8 cellular contexts compared by ENCODE assay signal in the genomic region with DNA sequence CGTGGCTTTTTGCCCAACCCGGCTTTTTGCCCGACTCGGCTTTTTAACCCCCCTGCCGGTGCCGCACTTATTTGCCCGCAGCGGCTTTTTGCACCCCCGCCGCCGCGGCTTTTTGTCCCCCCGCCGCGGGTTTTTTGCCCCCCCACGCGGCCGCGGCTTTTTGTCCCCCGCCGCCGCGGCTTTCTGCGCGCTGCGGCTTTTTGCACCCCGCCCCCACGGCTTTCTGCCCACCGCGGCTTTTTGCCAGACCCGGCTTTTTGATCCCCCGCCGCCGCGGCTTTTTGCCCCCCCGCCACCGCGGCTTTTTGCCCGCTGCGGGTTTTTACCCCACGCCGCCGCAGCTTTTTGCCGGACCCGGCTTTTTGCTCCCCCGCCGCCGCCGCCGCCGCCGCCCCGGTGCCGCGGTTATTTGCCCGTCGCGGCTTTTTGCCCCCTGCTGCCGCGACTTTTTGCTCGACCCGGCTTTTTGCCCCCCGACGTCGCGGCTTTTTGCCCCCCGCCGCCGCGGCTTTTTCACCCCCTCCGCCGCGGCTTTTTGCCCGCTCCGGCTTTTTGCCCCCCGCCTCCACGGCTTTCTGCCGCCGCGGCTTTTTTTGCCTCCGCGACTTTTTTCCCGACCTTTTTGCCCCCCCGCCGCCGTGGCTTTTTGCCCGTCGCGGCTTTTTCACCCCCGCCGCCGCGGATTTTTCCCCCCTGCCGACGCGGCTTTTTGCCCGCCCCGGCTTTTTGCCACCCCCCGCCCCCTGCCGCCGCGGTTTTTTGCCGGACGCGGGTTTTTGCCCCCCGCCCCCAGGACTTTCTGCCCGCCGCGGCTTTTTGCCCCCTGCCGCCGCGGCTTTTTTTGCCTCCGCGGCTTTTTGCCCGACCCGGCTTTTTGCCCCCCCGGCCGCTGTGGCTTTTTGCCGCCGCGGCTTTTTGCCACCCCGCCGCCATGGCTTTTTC.
DNase-seq lines count a peak whose midpoint lies in the region; ATAC-seq and TF ChIP-seq lines count a peak whose summit lies in the region.

No MANE protein-coding gene starts in this region.

- WGBS in psoas muscle, 3 donors, result 2 to 4% (median 2%) methylated on average over 120 to 123 of the region's 123 CpGs

- H3K36me3 Mint-ChIP-seq in nephron progenitor cell (ENCODE audit: low read depth), result peaks cover 3% of the 10 kb centered on the region

- peaks cover 13% of the 10 kb centered on the region for H3K27me3 Mint-ChIP-seq in nephron progenitor cell (ENCODE audit: low read depth, poor library complexity)

- TF ChIP-seq CTCF in RWPE2 (IDR thresholded peaks at IDR 0.05; ENCODE audit: poor library complexity, severe bottlenecking) (no peak), fibroblast of pulmonary artery (IDR thresholded peaks at IDR 0.05; ENCODE audit: low read length, missing control alignments) (no peak), psoas muscle (IDR thresholded peaks at IDR 0.05) (no peak), nephron progenitor cell (IDR thresholded peaks at IDR 0.05) (no peak)

- H3K4me1 ChIP-seq in RWPE2 (ENCODE audit: insufficient read depth, poor library complexity, severe bottlenecking) (no peaks in the 10 kb centered on the region), psoas muscle (no peaks in the 10 kb centered on the region)

- peak; percentile 44 for DNase-seq in ELF-1 (ENCODE audit: low read depth, low spot score)
- peak; percentile 76 for DNase-seq in RWPE2 (ENCODE audit: low spot score)
- no peak for DNase-seq in fibroblast of pulmonary artery (ENCODE audit: low read depth)
- peak in 1 of 2 donors; percentile 70 for DNase-seq in psoas muscle
- no peak for DNase-seq in nephron progenitor cell
- DNase-seq in COLO829 (ENCODE audit: low spot score), result no peak

- H3K4me3 ChIP-seq in RWPE2 (ENCODE audit: severe bottlenecking) (no peak overlapping the region), fibroblast of pulmonary artery (replicated peaks; ENCODE audit: low read depth, low read length) (peak overlapping the region; percentile 41), psoas muscle (peak overlapping the region; percentile 67)

- ATAC-seq in RWPE2 (ENCODE audit: low read depth) (no peak), psoas muscle (peak in 1 of 4 donors; percentile 50), HG03196 (IDR thresholded peaks at IDR 0.05; ENCODE audit: unreplicated experiment) (no peak), GM21737 (IDR thresholded peaks at IDR 0.05; ENCODE audit: unreplicated experiment) (no peak)

- H3K9me3 Mint-ChIP-seq in nephron progenitor cell, result peaks cover 27% of the 10 kb centered on the region

- H3K4me3 Mint-ChIP-seq in nephron progenitor cell, result no peak overlapping the region

- intact Hi-C loops in psoas muscle (cut with DNase I), result no loop called here

- H3K27ac Mint-ChIP-seq in nephron progenitor cell, result no peak overlapping the region

- H3K27me3 ChIP-seq in RWPE2 (ENCODE audit: insufficient read depth, poor library complexity, severe bottlenecking) (peaks cover 39% of the 10 kb centered on the region), psoas muscle (ENCODE audit: insufficient read depth in 3 of 3, low read length in 2 of 3) (peaks cover 0 to 30% (median 12%) of the 10 kb centered on the region in 3 donors)

- no peaks in the 10 kb centered on the region for H3K4me1 Mint-ChIP-seq in nephron progenitor cell

- H3K9me3 ChIP-seq in RWPE2 (ENCODE audit: severe bottlenecking), result no peaks in the 10 kb centered on the region
- H3K9me3 ChIP-seq in psoas muscle, result no peaks in the 10 kb centered on the region

- no peak overlapping the region for H3K27ac ChIP-seq in RWPE2 (ENCODE audit: poor library complexity, severe bottlenecking)
- no peak overlapping the region for H3K27ac ChIP-seq in psoas muscle

- H3K36me3 ChIP-seq in RWPE2 (ENCODE audit: low read depth), result no peaks in the 10 kb centered on the region
- H3K36me3 ChIP-seq in psoas muscle (ENCODE audit: insufficient read depth in 1 of 2, low read depth in 1 of 2), result no peaks in the 10 kb centered on the region

Comparison
In these comparisons a context has a peak if more than half of its experiments do, and no peak if none do; other contexts are left out.
1. DNase-seq: peak in ELF-1 (single experiment) and RWPE2 (single experiment); none in fibroblast of pulmonary artery (single experiment), nephron progenitor cell (single experiment) and COLO829 (single experiment).